ENCODE assay signal across 8 cellular contexts in genomic region chr6:28953039-28953872, GRCh38. TPM values are rescaled to one million over a fixed set of nuclear protein-coding genes. Genes with fewer than 3 reads are reported as not detected.
DNase-seq lines count a peak whose midpoint lies in the region; ATAC-seq lines count a peak whose summit lies in the region.

No MANE protein-coding gene starts in this region.

- peak overlapping the region; percentile 5 for H3K27ac Mint-ChIP-seq in activated CD4-positive, alpha-beta T cell treated with anti-CD3 and anti-CD28 coated beads, Interleukin-2, amount 10 ng/mL, durations not matched to agents 7 days and 5 days

- H3K36me3 ChIP-seq in mesodermal cell (ENCODE audit: control insufficient read depth, insufficient read depth, low read length) = no peaks in the 10 kb centered on the region

- H3K4me1 Mint-ChIP-seq in activated CD4-positive, alpha-beta T cell treated with anti-CD3 and anti-CD28 coated beads, Interleukin-2, amount 10 ng/mL, durations not matched to agents 7 days and 5 days = peaks cover 24% of the 10 kb centered on the region

- no peak overlapping the region for H3K27ac ChIP-seq in mesodermal cell (ENCODE audit: low read depth, low read length, severe bottlenecking)

- no peaks in the 10 kb centered on the region for H3K36me3 Mint-ChIP-seq in activated CD4-positive, alpha-beta T cell treated with anti-CD3 and anti-CD28 coated beads, Interleukin-2, amount 10 ng/mL, durations not matched to agents 7 days and 5 days (ENCODE audit: low read depth)

- peak; percentile 67 for ATAC-seq in HG02678 (IDR thresholded peaks at IDR 0.05; ENCODE audit: unreplicated experiment)

- H3K4me1 ChIP-seq in mesodermal cell (ENCODE audit: control insufficient read depth, insufficient read depth, low read length, poor library complexity, severe bottlenecking) = peaks cover 2% of the 10 kb centered on the region

- H3K4me3 ChIP-seq in mesodermal cell (ENCODE audit: extremely low read depth, insufficient read depth, low read length, poor library complexity, severe bottlenecking) = peak overlapping the region; percentile 51

- CTCF ChIA-PET in activated CD4-positive, alpha-beta T cell treated with anti-CD3 and anti-CD28 coated beads, Interleukin-2, amount 10 ng/mL, durations not matched to agents 7 days and 5 days (lab: Charles Lee) = interaction anchor here (1.0 to 2.4 kb wide), 4 partner anchors 22 to 116 kb away, joined by 3 to 6 read pairs (median 4); no protein-coding TSS in a partner anchor

- peak overlapping the region; percentile 64 for H3K4me3 Mint-ChIP-seq in activated CD4-positive, alpha-beta T cell treated with anti-CD3 and anti-CD28 coated beads, Interleukin-2, amount 10 ng/mL, durations not matched to agents 7 days and 5 days

- DNase-seq in DMS153 treated with DMSO at 0.1 percent for 48 hours (lab: John Stamatoyannopoulos, UW; ENCODE audit: unreplicated experiment) = peak; percentile 56
- peak; percentile 55 for DNase-seq in NCI-H446 treated with DMSO at 0.1 percent for 48 hours (lab: John Stamatoyannopoulos, UW)
- DNase-seq in activated CD4-positive, alpha-beta T cell treated with anti-CD3 and anti-CD28 coated beads, Interleukin-2, amount 10 ng/mL, durations not matched to agents 7 days and 5 days = peak; percentile 43
- DNase-seq in effector CD4-positive, alpha-beta T cell = peak; percentile 34
- DNase-seq in stimulated activated CD8-positive, alpha-beta memory T cell treated with anti-CD3 and anti-CD28 coated beads, Interleukin-7, amount 100 ng/mL, for 4 hours (ENCODE audit: low read depth in 2 of 2) = peak; percentile 40 to 54
- DNase-seq in NCI-H2107 treated with DMSO at 0.1 percent for 48 hours (lab: John Stamatoyannopoulos, UW; ENCODE audit: unreplicated experiment) = no peak

- peaks cover 8% of the 10 kb centered on the region for H3K27me3 Mint-ChIP-seq in activated CD4-positive, alpha-beta T cell treated with anti-CD3 and anti-CD28 coated beads, Interleukin-2, amount 10 ng/mL, durations not matched to agents 7 days and 5 days

- H3K9me3 Mint-ChIP-seq in activated CD4-positive, alpha-beta T cell treated with anti-CD3 and anti-CD28 coated beads, Interleukin-2, amount 10 ng/mL, durations not matched to agents 7 days and 5 days = no peaks in the 10 kb centered on the region

- WGBS in mesodermal cell (ENCODE audit: insufficient coverage in 2 of 2), 2 experiments = 6 to 13% methylated on average over 23 to 26 of the region's 26 CpGs

- POLR2A ChIA-PET in activated CD4-positive, alpha-beta T cell treated with anti-CD3 and anti-CD28 coated beads, Interleukin-2, amount 10 ng/mL, durations not matched to agents 7 days and 5 days (lab: Charles Lee) = no interaction called here

- H3K9me3 ChIP-seq in mesodermal cell (ENCODE audit: control insufficient read depth, low read length) = no peaks in the 10 kb centered on the region

RNA-seq across cellular contexts. Expression of gene TRIM27, which starts 29.5 kb away (rescaled TPM):
- 10 to 100 TPM; 63.1 to 66.6 TPM for total RNA-seq in activated CD4-positive, alpha-beta T cell treated with anti-CD3 and anti-CD28 coated beads, Interleukin-2, amount 10 ng/mL, durations not matched to agents 7 days and 5 days
- 66.6 TPM for polyA plus RNA-seq in mesodermal cell (2013, experiment 1 of 2)
- polyA plus RNA-seq in mesodermal cell (2013, experiment 2 of 2) = 61.4 TPM

RNA-seq across cellular contexts. Expression of gene ZNF311, which starts 51.9 kb away (rescaled TPM):
- under 1 TPM; 0.55 to 0.65 TPM for total RNA-seq in activated CD4-positive, alpha-beta T cell treated with anti-CD3 and anti-CD28 coated beads, Interleukin-2, amount 10 ng/mL, durations not matched to agents 7 days and 5 days
- 0.18 TPM for polyA plus RNA-seq in mesodermal cell (2013, experiment 1 of 2)
- 0.10 TPM for polyA plus RNA-seq in mesodermal cell (2013, experiment 2 of 2)
